In the genomic region with DNA sequence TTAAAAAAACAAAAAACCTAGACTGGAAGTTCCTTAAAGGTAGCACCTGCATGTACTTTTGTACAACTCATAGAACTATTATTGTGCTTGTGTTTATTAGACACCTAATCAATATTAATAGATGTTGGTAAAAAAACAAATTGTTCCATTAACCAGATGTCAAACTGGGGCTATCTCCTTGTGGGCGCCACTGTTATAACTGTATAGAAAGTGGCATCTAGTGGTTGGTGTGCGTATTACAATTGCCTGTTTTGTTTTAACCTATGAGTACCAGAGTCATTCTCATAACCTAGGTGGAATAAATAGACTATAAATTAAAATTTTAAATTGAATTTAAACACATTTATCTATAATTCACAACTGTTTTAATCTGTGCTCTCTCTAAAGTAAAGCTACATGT, we compare ENCODE assay signal across 8 cellular contexts.
DNase-seq lines count a peak whose midpoint lies in the region; ATAC-seq and TF ChIP-seq lines count a peak whose summit lies in the region.

No MANE protein-coding gene starts in this region.

- H3K27ac ChIP-seq in AG04450 (ENCODE audit: low read depth, low read length), result no peak overlapping the region
- no peak overlapping the region for H3K27ac ChIP-seq in ascending aorta
- no peak overlapping the region for H3K27ac ChIP-seq in left lung
- no peak overlapping the region for H3K27ac ChIP-seq in spleen

- DNase-seq in AG04450 (ENCODE audit: low read depth, low spot score) (no peak), GM13977 (ENCODE audit: low spot score) (peak; percentile 26), NCI-H146 treated with DMSO at 0.1 percent for 48 hours (lab: John Stamatoyannopoulos, UW; ENCODE audit: unreplicated experiment) (peak; percentile 17), ascending aorta (ENCODE audit: low spot score in 2 of 2) (no peak), left lung (no peak), spleen (no peak)
- DNase-seq in effector memory CD8-positive, alpha-beta T cell, result no peak

- POLR2A ChIA-PET in AG04450 (lab: Yijun Ruan, JAX), result no interaction called here

- no peak overlapping the region for H3K4me3 ChIP-seq in AG04450 (ENCODE audit: low read depth, low read length)
- no peak overlapping the region for H3K4me3 ChIP-seq in ascending aorta
- no peak overlapping the region for H3K4me3 ChIP-seq in left lung
- no peak overlapping the region for H3K4me3 ChIP-seq in spleen

- TF ChIP-seq POLR2A in spleen (IDR thresholded peaks at IDR 0.05), result no peak

- H3K36me3 ChIP-seq in ascending aorta (no peaks in the 10 kb centered on the region), left lung (no peaks in the 10 kb centered on the region), spleen (no peaks in the 10 kb centered on the region)

- H3K4me1 ChIP-seq in ascending aorta (no peaks in the 10 kb centered on the region), left lung (no peaks in the 10 kb centered on the region), spleen (no peaks in the 10 kb centered on the region)

- H3K4me1 Mint-ChIP-seq in effector memory CD8-positive, alpha-beta T cell (ENCODE audit: low read depth in 2 of 2), result no peaks in the 10 kb centered on the region

- H3K9me3 Mint-ChIP-seq in effector memory CD8-positive, alpha-beta T cell, result no peaks in the 10 kb centered on the region

- H3K27me3 ChIP-seq in AG04450 (ENCODE audit: control insufficient read depth, insufficient read depth, low read length) (no peaks in the 10 kb centered on the region), ascending aorta (no peaks in the 10 kb centered on the region), left lung (no peaks in the 10 kb centered on the region), spleen (replicated peaks in 1 of 7) (peaks cover 0 to 4% (median 0%) of the 10 kb centered on the region in 7 donors)

- in situ Hi-C loops in GM13977 (cut with MboI; ENCODE audit: low pct_unique_long_range_greater_than_20kb, low sequenced_read_pairs, unreplicated experiment), result loop anchor here (25.0 kb wide), 1 partner anchor 325 kb away; no protein-coding TSS in a partner anchor

- no peak overlapping the region for H3K4me3 Mint-ChIP-seq in effector memory CD8-positive, alpha-beta T cell

- ATAC-seq in HG02852 (IDR thresholded peaks at IDR 0.05; ENCODE audit: unreplicated experiment), result peak; percentile 87
- peak; percentile 77 for ATAC-seq in left lung
- no peak for ATAC-seq in effector memory CD8-positive, alpha-beta T cell (replicated peaks)

- no peak overlapping the region for H3K27ac Mint-ChIP-seq in effector memory CD8-positive, alpha-beta T cell

- WGBS in spleen, 5 donors, result 8 to 22% (median 13%) methylated on average over 2 of the region's 2 CpGs

- CTCF ChIA-PET in AG04450 (lab: Charles Lee), result interaction anchor here (0.7 to 3.9 kb wide), 7 partner anchors 18 to 371 kb away, joined by 3 to 29 read pairs (median 3); no protein-coding TSS in a partner anchor

- intact Hi-C loops in ascending aorta (cut with DNase I) (loop anchor here (2.0 kb wide), 1 partner anchor 310 kb away; no protein-coding TSS in a partner anchor), left lung (cut with DNase I) (no loop called here), spleen (cut with DNase I; ENCODE audit: low total_unique reads) (no loop called here)

- no peaks in the 10 kb centered on the region for H3K9me3 ChIP-seq in AG04450 (ENCODE audit: control insufficient read depth, insufficient read depth, low read length)
- no peaks in the 10 kb centered on the region for H3K9me3 ChIP-seq in ascending aorta
- no peaks in the 10 kb centered on the region for H3K9me3 ChIP-seq in left lung
- no peaks in the 10 kb centered on the region for H3K9me3 ChIP-seq in spleen

- H3K36me3 Mint-ChIP-seq in effector memory CD8-positive, alpha-beta T cell (ENCODE audit: insufficient read depth), result no peaks in the 10 kb centered on the region

- peak; percentile 61 for TF ChIP-seq CTCF in AG04450 (IDR thresholded peaks at IDR 0.05; ENCODE audit: low read depth, low read length)
- peak; percentile 67 for TF ChIP-seq CTCF in GM13977 (IDR thresholded peaks at IDR 0.05; ENCODE audit: extremely low read depth, insufficient read depth, missing control alignments)
- TF ChIP-seq CTCF in ascending aorta (IDR thresholded peaks at IDR 0.05), result peak; percentile 25 to 58 (median 54)
- peak; percentile 21 to 74 for TF ChIP-seq CTCF in left lung (IDR thresholded peaks at IDR 0.05)
- TF ChIP-seq CTCF in spleen (IDR thresholded peaks at IDR 0.05 in 8 of 11, conservative IDR thresholded peaks at IDR 0.05 in 3 of 11), result peak in 5 of 11 experiments; percentile 13 to 57 (median 46)

- H3K27me3 Mint-ChIP-seq in effector memory CD8-positive, alpha-beta T cell, result no peaks in the 10 kb centered on the region

Comparison
In these comparisons a context has a peak if more than half of its experiments do, and no peak if none do; other contexts are left out.
1. DNase-seq: peak in GM13977 (single experiment) and NCI-H146 treated with DMSO at 0.1 percent for 48 hours (single experiment); none in AG04450 (single experiment), ascending aorta (0 of 2), left lung (0 of 2), spleen (single experiment) and effector memory CD8-positive, alpha-beta T cell (0 of 3).